26 cellular contexts compared by ENCODE assay signal in genomic region chr10:11876805-11877395, GRCh38. TPM values are rescaled to one million over a fixed set of nuclear protein-coding genes. Genes with fewer than 3 reads are reported as not detected.
DNase-seq lines count a peak whose midpoint lies in the region; ATAC-seq, FAIRE-seq and TF ChIP-seq lines count a peak whose summit lies in the region.
"Had no signal": no experiment of that assay in that cellular context is flagged by ENCODE, and none has a peak within 500 bp of the region (broad histone marks: within the 10 kb centered on the region; RNA-seq: fewer than 3 reads in every experiment).

No MANE protein-coding gene starts in this region.

- no peak for FAIRE-seq in kidney (lab: Jason Lieb, UNC)
- FAIRE-seq: GM12878 had no signal

- H3K79me2 ChIP-seq in mammary epithelial cell (ENCODE audit: insufficient read depth, low read length) = no peaks in the 10 kb centered on the region

- no peaks in the 10 kb centered on the region for H3K36me3 ChIP-seq in H7 (replicated peaks; ENCODE audit: control insufficient read depth, insufficient read depth, low read length)
- H3K36me3 ChIP-seq in mammary epithelial cell (ENCODE audit: insufficient read depth, low read length) = no peaks in the 10 kb centered on the region
- H3K36me3 ChIP-seq in lower lobe of right lung = no peaks in the 10 kb centered on the region
- no peaks in the 10 kb centered on the region for H3K36me3 ChIP-seq in spleen
- no peaks in the 10 kb centered on the region for H3K36me3 ChIP-seq in kidney (ENCODE audit: control insufficient read depth in 1 of 2, insufficient read depth in 2 of 2, low read length in 2 of 2)
- H3K36me3 ChIP-seq: thoracic aorta had no signal

- peaks cover 40% of the 10 kb centered on the region for H3K4me1 ChIP-seq in mammary epithelial cell (ENCODE audit: insufficient read depth, low read length)
- peaks cover 29% of the 10 kb centered on the region for H3K4me1 ChIP-seq in lower lobe of right lung
- peaks cover 3 to 44% (median 13%) of the 10 kb centered on the region in 6 donors for H3K4me1 ChIP-seq in spleen
- H3K4me1 ChIP-seq in kidney (ENCODE audit: control insufficient read depth in 1 of 2, insufficient read depth in 1 of 2, low read depth in 1 of 2, low read length in 2 of 2) = peaks cover 26 to 28% of the 10 kb centered on the region in 2 donors

- no TSS peak for BruUV-seq in mammary epithelial cell (replicated peaks; lab: Mats Ljungman, UMichigan)

- H3K27ac ChIP-seq in mammary epithelial cell (ENCODE audit: insufficient read depth, low read depth, low read length) (peak overlapping the region; percentile 89), lower lobe of right lung (peak overlapping the region; percentile 86), spleen (no peak overlapping the region), kidney (ENCODE audit: low read depth in 2 of 2, low read length in 2 of 2) (peak overlapping the region in 1 of 2 donors; percentile 71)
- H3K27ac ChIP-seq: thoracic aorta had no signal

- TF ChIP-seq CTCF in mammary epithelial cell (conservative IDR thresholded peaks at IDR 0.05 in 1 of 2, IDR thresholded peaks at IDR 0.05 in 1 of 2; ENCODE audit: extremely low read depth in 1 of 2, insufficient read depth in 1 of 2, low read depth in 1 of 2, low read length in 2 of 2) (no peak), lower lobe of right lung (IDR thresholded peaks at IDR 0.05) (no peak), spleen (IDR thresholded peaks at IDR 0.05 in 8 of 11, conservative IDR thresholded peaks at IDR 0.05 in 3 of 11) (no peak), kidney (IDR thresholded peaks at IDR 0.05; ENCODE audit: borderline replicate concordance, extremely low read depth, insufficient read depth) (no peak)

- intact Hi-C loops in mammary epithelial cell (cut with micrococcal nuclease) = loop anchor here (5.0 kb wide), 1 partner anchor 40 kb away; no protein-coding TSS in a partner anchor
- intact Hi-C loops in lower lobe of right lung (cut with DNase I) = no loop called here
- intact Hi-C loops in spleen (cut with DNase I; ENCODE audit: low total_unique reads) = no loop called here
- intact Hi-C loops in kidney (cut with DNase I) = no loop called here

- dilution Hi-C loops in mammary epithelial cell (cut with HindIII; ENCODE audit: low sequenced_read_pairs) = no loop called here

- ATAC-seq in lower lobe of right lung (no peak), HG03039 (IDR thresholded peaks at IDR 0.05; ENCODE audit: unreplicated experiment) (no peak), HG02885 (IDR thresholded peaks at IDR 0.05; ENCODE audit: poor library complexity, unreplicated experiment) (no peak)
- ATAC-seq: CD8-positive, alpha-beta T cell; GM12878; stimulated activated effector memory CD8-positive, alpha-beta T cell treated with anti-CD3 and anti-CD28 coated beads, Interleukin-12 subunit alpha, Interleukin-12 subunit beta, amount 100 ng/mL, for 72 hours had no signal

- WGBS in mammary epithelial cell (ENCODE audit: low coverage, missing lambda C conversion rate) = 93% methylated on average over 11 of the region's 18 CpGs
- 84 to 86% (median 86%) methylated on average over 18 of the region's 18 CpGs for WGBS in spleen, 5 donors

- no peak overlapping the region for H3K4me2 ChIP-seq in mammary epithelial cell (ENCODE audit: insufficient read depth, low read depth, low read length)

- H3K9me3 ChIP-seq in mammary epithelial cell (replicated peaks; ENCODE audit: insufficient read depth, low read length) (no peaks in the 10 kb centered on the region), lower lobe of right lung (no peaks in the 10 kb centered on the region), spleen (no peaks in the 10 kb centered on the region), kidney (ENCODE audit: control insufficient read depth in 1 of 2, low read length in 2 of 2) (no peaks in the 10 kb centered on the region)
- H3K9me3 ChIP-seq: thoracic aorta had no signal

- H3K4me3 ChIP-seq in H7 (ENCODE audit: insufficient read depth, low read depth, low read length) (no peak overlapping the region), mammary epithelial cell (replicated peaks in 1 of 3; ENCODE audit: insufficient read depth in 1 of 3, low read depth in 2 of 3, low read length in 3 of 3) (no peak overlapping the region), lower lobe of right lung (no peak overlapping the region), spleen (no peak overlapping the region), kidney (ENCODE audit: low read length in 2 of 2) (no peak overlapping the region)
- H3K4me3 ChIP-seq: GM12878, thoracic aorta had no signal

- H4K20me1 ChIP-seq in mammary epithelial cell (ENCODE audit: insufficient read depth, low read length) = no peaks in the 10 kb centered on the region

- no peak overlapping the region for H2AFZ ChIP-seq in mammary epithelial cell (ENCODE audit: low read depth, low read length)

- in situ Hi-C loops in mammary epithelial cell (cut with MboI; ENCODE audit: low sequenced_read_pairs in 2 of 2) = no loop called here

- no peak for TF ChIP-seq POLR2A in spleen (IDR thresholded peaks at IDR 0.05)

- DNase-seq in H7 (peak; percentile 56), mammary epithelial cell (no peak), lower lobe of right lung (no peak), spleen (peak; percentile 51), kidney (no peak), SIG-M5 (lab: John Stamatoyannopoulos, UW) (no peak)
- DNase-seq: activated CD4-positive, alpha-beta T cell treated with anti-CD3 and anti-CD28 coated beads for 1 hour; activated naive CD4-positive, alpha-beta T cell treated with anti-CD3 and anti-CD28 coated beads, Interleukin-2, amount 10 ng/mL, durations not matched to agents 7 days and 5 days; activated T-cell treated with anti-CD3 and anti-CD28 coated beads, Interleukin-2, amount 50 U/mL, for 48 hours; anterior cingulate cortex; CD8-positive, alpha-beta T cell; DMS53; effector memory CD4-positive, alpha-beta T cell; HCEC 1CT; head of caudate nucleus; left ventricle myocardium superior; NCI-H1417 treated with DMSO at 0.1 percent for 48 hours; NCI-H524 treated with DMSO at 0.1 percent for 48 hours; occipital lobe; right cardiac atrium; SW 1271 had no signal

- no peak overlapping the region for H3K9ac ChIP-seq in mammary epithelial cell (ENCODE audit: insufficient read depth, low read length)
- no peak overlapping the region for H3K9ac ChIP-seq in kidney (ENCODE audit: low read length in 2 of 2)

- CTCF ChIA-PET in mammary epithelial cell (lab: Charles Lee; ENCODE audit: low non-redundant PET) = no interaction called here

- H3K27me3 ChIP-seq in H7 (ENCODE audit: control insufficient read depth, insufficient read depth, low read length) (no peaks in the 10 kb centered on the region), mammary epithelial cell (ENCODE audit: insufficient read depth, low read length) (no peaks in the 10 kb centered on the region), lower lobe of right lung (ENCODE audit: low read depth) (no peaks in the 10 kb centered on the region), spleen (replicated peaks in 1 of 7) (no peaks in the 10 kb centered on the region)

RNA-seq across cellular contexts. Expression of gene PROSER2, which starts 53.7 kb away (rescaled TPM):
- total RNA-seq in H7 (2014; rRNA removed; shearing (Covaris generic)) = 15.0 and 16.4 TPM in 2 replicates
- total RNA-seq in mammary epithelial cell (10 to 100 TPM; 56.3 to 65.7 TPM), lower lobe of right lung (18.0 TPM), spleen (10 to 100 TPM in 4 of 7 donors, 1 to 10 TPM in 3; 5.2 to 15.4 (median 10.8) TPM), kidney (48.2 TPM)
- polyA plus RNA-seq in mammary epithelial cell (20.4 TPM), spleen (1 to 10 TPM; 1.6 to 3.5 (median 1.6) TPM), kidney (ENCODE audit: insufficient read depth, low read depth, low replicate concordance) (8.1 TPM)
- polyA minus RNA-seq in mammary epithelial cell = 18.0 TPM

Comparison
In these comparisons a context has a peak if more than half of its experiments do, and no peak if none do; other contexts are left out.
1. DNase-seq: peak in H7 (single experiment) and spleen (single experiment); none in mammary epithelial cell (single experiment), lower lobe of right lung (single experiment), kidney (single experiment) and SIG-M5 (single experiment).
2. H3K27ac ChIP-seq: peak in mammary epithelial cell (single experiment) and lower lobe of right lung (single experiment); none in spleen (0 of 8).